In the genomic region with DNA sequence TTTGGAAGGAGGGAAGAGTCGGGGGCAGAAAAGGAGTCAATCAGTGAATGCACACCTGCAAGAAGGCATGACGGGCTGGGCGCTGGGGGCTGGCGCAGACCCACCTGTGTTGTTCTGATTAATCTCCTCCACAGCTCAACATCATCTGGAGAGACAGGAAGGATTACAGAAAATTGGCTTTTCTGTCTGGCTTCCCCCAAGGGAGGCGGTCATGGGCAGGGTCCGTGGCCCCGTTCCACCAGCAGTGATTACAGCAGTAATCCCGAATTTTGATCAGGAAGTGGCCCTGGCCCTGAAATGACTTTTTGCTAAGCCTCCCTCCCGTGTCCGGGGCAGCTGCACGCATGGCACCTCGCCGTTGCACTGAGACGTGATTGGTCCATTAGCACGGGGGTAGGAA, we compare ENCODE assay signal across 23 cellular contexts. TPM values are rescaled to one million over a fixed set of nuclear protein-coding genes. Genes with fewer than 3 reads are reported as not detected.
"Had no signal": no experiment of that assay in that cellular context is flagged by ENCODE, and none has a peak within 500 bp of the region (broad histone marks: within the 10 kb centered on the region; RNA-seq: fewer than 3 reads in every experiment).

No MANE protein-coding gene starts in this region.

- H3K4me3 Mint-ChIP-seq: natural killer cell; neural crest cell; stimulated activated naive B cell treated with anti-CD40 and anti-IgM and Interleukin-4, amounts not matched to agents 10 μg/mL and 1 μg/mL and 100 μg/mL, for 72 hours; stimulated activated naive CD8-positive, alpha-beta T cell treated with anti-CD3 and anti-CD28 coated beads, Interleukin-15, amount 100 ng/mL, for 72 hours had no signal

- H3K36me3 Mint-ChIP-seq: natural killer cell; stimulated activated naive B cell treated with anti-CD40 and anti-IgM and Interleukin-4, amounts not matched to agents 10 μg/mL and 1 μg/mL and 100 μg/mL, for 72 hours had no signal

- H3K9me3 Mint-ChIP-seq: natural killer cell; neural crest cell; stimulated activated naive B cell treated with anti-CD40 and anti-IgM and Interleukin-4, amounts not matched to agents 10 μg/mL and 1 μg/mL and 100 μg/mL, for 72 hours; stimulated activated naive CD8-positive, alpha-beta T cell treated with anti-CD3 and anti-CD28 coated beads, Interleukin-15, amount 100 ng/mL, for 72 hours had no signal

- H3K36me3 ChIP-seq: heart right ventricle, tibial nerve, upper lobe of right lung, vagina had no signal

- H3K27ac ChIP-seq: heart right ventricle, parathyroid adenoma, psoas muscle, testis, tibial nerve, upper lobe of right lung, vagina had no signal

- H3K9me3 ChIP-seq: psoas muscle, testis, upper lobe of right lung, vagina had no signal

- H3K9ac ChIP-seq: parathyroid adenoma had no signal

- H3K4me3 ChIP-seq: heart right ventricle, psoas muscle, testis, tibial nerve, upper lobe of right lung, vagina had no signal

- H3K4me1 ChIP-seq: heart right ventricle, psoas muscle, testis, tibial nerve, upper lobe of right lung had no signal

- DNase-seq: effector memory CD4-positive, alpha-beta T cell; heart right ventricle; hypothalamus; islet precursor cell; natural killer cell; occipital lobe; retina; stimulated activated CD4-positive, alpha-beta T cell treated with anti-CD3 and anti-CD28 coated beads, Interleukin-2, amount 100 ng/mL, for 24 hours; stimulated activated CD4-positive, alpha-beta T cell treated with anti-CD3 and anti-CD28 coated beads, Interleukin-4, amount 100 ng/mL, for 4 hours; stimulated activated naive B cell treated with anti-CD40 and anti-IgM and Interleukin-4, amounts not matched to agents 10 μg/mL and 1 μg/mL and 100 μg/mL, for 72 hours; stimulated activated naive CD8-positive, alpha-beta T cell treated with anti-CD3 and anti-CD28 coated beads, Interleukin-15, amount 100 ng/mL, for 72 hours; testis had no signal

- FAIRE-seq: endometrium, frontal cortex had no signal

- H3K4me1 Mint-ChIP-seq: natural killer cell; stimulated activated naive CD8-positive, alpha-beta T cell treated with anti-CD3 and anti-CD28 coated beads, Interleukin-15, amount 100 ng/mL, for 72 hours had no signal

- H3K27ac Mint-ChIP-seq: natural killer cell; stimulated activated naive B cell treated with anti-CD40 and anti-IgM and Interleukin-4, amounts not matched to agents 10 μg/mL and 1 μg/mL and 100 μg/mL, for 72 hours; stimulated activated naive CD8-positive, alpha-beta T cell treated with anti-CD3 and anti-CD28 coated beads, Interleukin-15, amount 100 ng/mL, for 72 hours had no signal

- ATAC-seq: esophagus mucosa; heart right ventricle; natural killer cell; psoas muscle; sciatic nerve; stimulated activated naive B cell treated with anti-CD40 and anti-IgM and Interleukin-4, amounts not matched to agents 10 μg/mL and 1 μg/mL and 100 μg/mL, for 72 hours; stimulated activated naive CD8-positive, alpha-beta T cell treated with anti-CD3 and anti-CD28 coated beads, Interleukin-15, amount 100 ng/mL, for 72 hours; upper lobe of right lung had no signal

- H3K27me3 ChIP-seq: testis, vagina had no signal

RNA-seq across cellular contexts. Expression of a gene that starts 24.4 kb away (rescaled TPM):
- total RNA-seq: esophagus mucosa, natural killer cell, psoas muscle, sciatic nerve, subcutaneous adipose tissue had no signal
